Comparison of ENCODE assay signal across 22 cellular contexts in the genomic region with DNA sequence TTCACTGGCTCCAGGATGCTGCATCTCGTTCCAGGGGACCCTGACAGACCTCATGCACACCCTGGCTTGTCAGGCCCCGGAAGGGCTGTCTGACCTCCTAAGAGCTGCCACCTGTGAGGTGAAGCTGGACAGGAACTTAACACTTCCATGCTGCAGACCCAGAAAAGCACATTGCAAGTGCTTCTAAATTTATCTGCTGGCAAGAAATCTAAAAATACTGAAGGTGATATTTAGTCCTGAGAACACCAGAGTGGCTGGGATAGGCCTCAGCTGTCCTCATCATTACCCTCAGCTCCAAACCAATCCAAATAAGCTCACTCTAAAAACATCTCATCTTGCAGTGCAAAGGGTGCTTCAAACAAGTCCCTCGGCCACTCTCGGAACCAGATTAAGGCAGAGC.
"Had no signal": no experiment of that assay in that cellular context is flagged by ENCODE, and none has a peak within 500 bp of the region (broad histone marks: within the 10 kb centered on the region; RNA-seq: fewer than 3 reads in every experiment).

No MANE protein-coding gene starts in this region.

- H3K4me3 ChIP-seq: prostate gland, sigmoid colon, tibial nerve, vagina had no signal

- ATAC-seq: activated CD8-positive, alpha-beta T cell treated with anti-CD3 and anti-CD28 coated beads, Interleukin-2, amount 10 ng/mL, durations not matched to agents 7 days and 5 days; activated T-cell treated with anti-CD3 and anti-CD28 coated beads, Interleukin-2, amount 50 U/mL, for 72 hours; stimulated activated memory B cell treated with anti-CD40 and anti-IgM and Interleukin-4, amounts not matched to agents 10 μg/mL and 1 μg/mL and 100 μg/mL, for 72 hours had no signal

- H3K27me3 Mint-ChIP-seq: activated B cell treated with CpG ODN at 0.5 μM for 24 hours; activated naive CD8-positive, alpha-beta T cell had no signal

- H3K36me3 Mint-ChIP-seq: activated naive CD8-positive, alpha-beta T cell; stimulated activated memory B cell treated with anti-CD40 and anti-IgM and Interleukin-4, amounts not matched to agents 10 μg/mL and 1 μg/mL and 100 μg/mL, for 72 hours had no signal

- H3K27me3 ChIP-seq: sigmoid colon, tibial nerve, vagina had no signal

- H3K9me3 Mint-ChIP-seq: activated B cell treated with CpG ODN at 0.5 μM for 24 hours; activated T-cell treated with anti-CD3 and anti-CD28 coated beads, Interleukin-2, amount 50 U/mL, for 72 hours; central memory CD8-positive, alpha-beta T cell; nephron progenitor cell; stimulated activated memory B cell treated with anti-CD40 and anti-IgM and Interleukin-4, amounts not matched to agents 10 μg/mL and 1 μg/mL and 100 μg/mL, for 72 hours had no signal

- H3K9me3 ChIP-seq: prostate gland, sigmoid colon, tibial nerve, vagina had no signal

- H3K4me1 Mint-ChIP-seq: central memory CD8-positive, alpha-beta T cell had no signal

- DNase-seq: activated B cell treated with CpG ODN at 0.5 μM for 24 hours; activated CD4-positive, alpha-beta T cell treated with anti-CD3 and anti-CD28 coated beads for 48 hours; activated CD8-positive, alpha-beta memory T cell treated with anti-CD3 and anti-CD28 coated beads, Interleukin-2, amount 50 U/mL, for 48 hours; activated CD8-positive, alpha-beta T cell treated with anti-CD3 and anti-CD28 coated beads, Interleukin-2, amount 10 ng/mL, durations not matched to agents 7 days and 5 days; activated gamma-delta T cell treated with Interleukin-2 at 50 U/mL for 16 hours; activated T-cell treated with anti-CD3 and anti-CD28 coated beads, Interleukin-2, amount 50 U/mL, for 72 hours; amniotic stem cell; cortex of kidney; effector CD8-positive, alpha-beta T cell; foreskin melanocyte; mesendoderm; nephron progenitor cell; occipital lobe; sigmoid colon; stimulated activated CD4-positive, alpha-beta T cell treated with anti-CD3 and anti-CD28 coated beads, Interleukin-12 subunit alpha, Interleukin-12 subunit beta, amount 100 ng/mL, for 4 hours; SW 1271 had no signal

- H3K4me3 Mint-ChIP-seq: activated B cell treated with CpG ODN at 0.5 μM for 24 hours; activated CD8-positive, alpha-beta T cell treated with anti-CD3 and anti-CD28 coated beads, Interleukin-2, amount 10 ng/mL, durations not matched to agents 7 days and 5 days; activated naive CD8-positive, alpha-beta T cell; activated T-cell treated with anti-CD3 and anti-CD28 coated beads, Interleukin-2, amount 50 U/mL, for 72 hours; central memory CD8-positive, alpha-beta T cell; nephron progenitor cell; stimulated activated memory B cell treated with anti-CD40 and anti-IgM and Interleukin-4, amounts not matched to agents 10 μg/mL and 1 μg/mL and 100 μg/mL, for 72 hours had no signal

- H3K27ac ChIP-seq: tibial nerve, vagina had no signal

- H3K36me3 ChIP-seq: prostate gland, sigmoid colon, tibial nerve, vagina had no signal

- H3K4me1 ChIP-seq: prostate gland had no signal

- H3K27ac Mint-ChIP-seq: activated B cell treated with CpG ODN at 0.5 μM for 24 hours; activated CD8-positive, alpha-beta T cell treated with anti-CD3 and anti-CD28 coated beads, Interleukin-2, amount 10 ng/mL, durations not matched to agents 7 days and 5 days; activated naive CD8-positive, alpha-beta T cell; activated T-cell treated with anti-CD3 and anti-CD28 coated beads, Interleukin-2, amount 50 U/mL, for 72 hours; nephron progenitor cell; stimulated activated memory B cell treated with anti-CD40 and anti-IgM and Interleukin-4, amounts not matched to agents 10 μg/mL and 1 μg/mL and 100 μg/mL, for 72 hours had no signal
